In genomic region chr2:157628532-157629415, GRCh38 we compare ENCODE assay signal across 8 cellular contexts. TPM values are rescaled to one million over a fixed set of nuclear protein-coding genes. Genes with fewer than 3 reads are reported as not detected.
A peak's percentile ranks its signal among the peaks of the same experiment; 100 is the strongest.
DNase-seq lines count a peak whose midpoint lies in the region; ATAC-seq, FAIRE-seq and TF ChIP-seq lines count a peak whose summit lies in the region.

Gene ACVR1C (minus strand): TSS chr2:157628864. CDS start chr2:157628644, 220 bp downstream.

- intact Hi-C loops in vagina (cut with DNase I), result loop anchor here (5.0 kb wide), 1 partner anchor 1086 kb away; no protein-coding TSS in a partner anchor

- H2AFZ ChIP-seq in astrocyte (ENCODE audit: low read depth, low read length) (peak within 1 kb of the TSS; percentile 90), hepatocyte (peak within 1 kb of the TSS; percentile 54)

- no peaks in the 10 kb centered on the region for H3K9me3 ChIP-seq in HAP-1
- no peaks in the 10 kb centered on the region for H3K9me3 ChIP-seq in MG63
- H3K9me3 ChIP-seq in astrocyte (ENCODE audit: insufficient read depth, low read depth, low read length), result no peaks in the 10 kb centered on the region
- no peaks in the 10 kb centered on the region for H3K9me3 ChIP-seq in hepatocyte (ENCODE audit: low read depth)
- no peaks in the 10 kb centered on the region for H3K9me3 ChIP-seq in vagina

- DNase-seq in GM04504 (ENCODE audit: low read depth) (peak; percentile 12), HAP-1 (ENCODE audit: low spot score in 2 of 2) (peak; percentile 46 to 82), MG63 (peak; percentile 58), T-cell (peak; percentile 35 to 76 (median 58)), astrocyte (ENCODE audit: low read depth) (peak; percentile 47), hepatocyte (ENCODE audit: low spot score) (peak; percentile 89), vagina (ENCODE audit: extremely low spot score in 2 of 2) (no peak)

- H3K4me2 ChIP-seq in astrocyte (ENCODE audit: low read length), result peak within 1 kb of the TSS; percentile 92
- H3K4me2 ChIP-seq in hepatocyte, result peak within 1 kb of the TSS; percentile 91

- H3K4me3 ChIP-seq in HAP-1, result peak within 1 kb of the TSS; percentile 32
- peak within 1 kb of the TSS; percentile 47 for H3K4me3 ChIP-seq in MG63
- H3K4me3 ChIP-seq in astrocyte (ENCODE audit: insufficient read depth, low read depth, low read length), result peak within 1 kb of the TSS; percentile 65
- peak within 1 kb of the TSS; percentile 82 for H3K4me3 ChIP-seq in hepatocyte
- H3K4me3 ChIP-seq in rectal smooth muscle tissue (ENCODE audit: low read length), result peak within 1 kb of the TSS; percentile 83
- H3K4me3 ChIP-seq in vagina, result peak within 1 kb of the TSS; percentile 48 to 76

- peaks cover 13% of the 10 kb centered on the region for H3K27me3 ChIP-seq in HAP-1 (ENCODE audit: low read depth)
- H3K27me3 ChIP-seq in MG63, result peaks cover 12% of the 10 kb centered on the region
- H3K27me3 ChIP-seq in astrocyte (ENCODE audit: insufficient read depth, low read length), result peaks cover 6% of the 10 kb centered on the region
- peaks cover 27% of the 10 kb centered on the region for H3K27me3 ChIP-seq in hepatocyte
- no peaks in the 10 kb centered on the region for H3K27me3 ChIP-seq in rectal smooth muscle tissue (ENCODE audit: control insufficient read depth, insufficient read depth, low read length)
- H3K27me3 ChIP-seq in vagina, result no peaks in the 10 kb centered on the region

- peak within 1 kb of the TSS; percentile 67 for H3K9ac ChIP-seq in astrocyte (ENCODE audit: low read length)
- H3K9ac ChIP-seq in rectal smooth muscle tissue (ENCODE audit: low read length), result peak within 1 kb of the TSS; percentile 51

- no peaks in the 10 kb centered on the region for H3K79me2 ChIP-seq in astrocyte (ENCODE audit: insufficient read depth, low read length)
- H3K79me2 ChIP-seq in hepatocyte, result no peaks in the 10 kb centered on the region

- TF ChIP-seq POLR2A in vagina (IDR thresholded peaks at IDR 0.05), result no peak

- H3K27ac ChIP-seq in astrocyte (ENCODE audit: low read depth, low read length), result no peak within 1 kb of the TSS
- H3K27ac ChIP-seq in hepatocyte, result peak within 1 kb of the TSS; percentile 64
- H3K27ac ChIP-seq in rectal smooth muscle tissue (ENCODE audit: low read depth, low read length), result no peak within 1 kb of the TSS
- H3K27ac ChIP-seq in vagina, result no peak within 1 kb of the TSS

- TF ChIP-seq CTCF in astrocyte (IDR thresholded peaks at IDR 0.05; ENCODE audit: insufficient read depth, low read depth, low read length) (peak; percentile 49), hepatocyte (IDR thresholded peaks at IDR 0.05; ENCODE audit: poor library complexity) (peak; percentile 61), vagina (IDR thresholded peaks at IDR 0.05) (peak in 1 of 3 experiments; percentile 18)

- H3K36me3 ChIP-seq in HAP-1 (replicated peaks), result no peaks in the 10 kb centered on the region
- H3K36me3 ChIP-seq in MG63, result no peaks in the 10 kb centered on the region
- no peaks in the 10 kb centered on the region for H3K36me3 ChIP-seq in astrocyte (ENCODE audit: insufficient read depth, low read length)
- H3K36me3 ChIP-seq in hepatocyte (replicated peaks; ENCODE audit: insufficient read depth, low read depth), result no peaks in the 10 kb centered on the region
- no peaks in the 10 kb centered on the region for H3K36me3 ChIP-seq in rectal smooth muscle tissue (ENCODE audit: control insufficient read depth, insufficient read depth, low read length)
- H3K36me3 ChIP-seq in vagina, result no peaks in the 10 kb centered on the region

- peak; percentile 81 to 87 (median 87) for ATAC-seq in T-cell (replicated peaks in 1 of 4)

- H3K27me3 Mint-ChIP-seq in T-cell (no peaks in the 10 kb centered on the region), astrocyte (ENCODE audit: low read depth, unreplicated experiment) (peaks cover 33% of the 10 kb centered on the region)

- H3K27ac Mint-ChIP-seq in T-cell, result peak within 1 kb of the TSS; percentile 88 to 93
- H3K27ac Mint-ChIP-seq in astrocyte (ENCODE audit: unreplicated experiment), result peak within 1 kb of the TSS; percentile 41

- FAIRE-seq in astrocyte (lab: Jason Lieb, UNC), result no peak

- POLR2A ChIA-PET in T-cell (lab: Charles Lee), result interaction anchor here in 1 of 2 donors (0.7 kb wide), 1 partner anchor 225 kb away, joined by 3 read pairs; no protein-coding TSS in a partner anchor

- H3K9me3 Mint-ChIP-seq in T-cell (no peaks in the 10 kb centered on the region), astrocyte (ENCODE audit: unreplicated experiment) (no peaks in the 10 kb centered on the region)

- H3K4me1 ChIP-seq in HAP-1, result no peaks in the 10 kb centered on the region
- H3K4me1 ChIP-seq in astrocyte (ENCODE audit: insufficient read depth, low read length), result peaks cover 5% of the 10 kb centered on the region
- peaks cover 3% of the 10 kb centered on the region for H3K4me1 ChIP-seq in hepatocyte (ENCODE audit: insufficient read depth)
- H3K4me1 ChIP-seq in rectal smooth muscle tissue (ENCODE audit: control insufficient read depth, insufficient read depth, low read length), result peaks cover 3% of the 10 kb centered on the region
- peaks cover 17% of the 10 kb centered on the region for H3K4me1 ChIP-seq in vagina

- H3K4me1 Mint-ChIP-seq in T-cell (peaks cover 39 to 41% (median 40%) of the 10 kb centered on the region in 3 donors), astrocyte (ENCODE audit: low read depth, unreplicated experiment) (peaks cover 8% of the 10 kb centered on the region)

- no peaks in the 10 kb centered on the region for H4K20me1 ChIP-seq in astrocyte (ENCODE audit: insufficient read depth, low read length)
- no peaks in the 10 kb centered on the region for H4K20me1 ChIP-seq in hepatocyte (ENCODE audit: insufficient read depth, poor library complexity, severe bottlenecking)

- CTCF ChIA-PET in T-cell (lab: Charles Lee), result interaction anchor here (0.6 to 3.2 kb wide), 21 partner anchors 8 to 846 kb away, joined by 3 to 17 read pairs (median 3); partner anchors contain the start of gene ACVR1 (in 1 of the 2)

- no peaks in the 10 kb centered on the region for H3K36me3 Mint-ChIP-seq in T-cell
- H3K36me3 Mint-ChIP-seq in astrocyte (ENCODE audit: low read depth, unreplicated experiment), result no peaks in the 10 kb centered on the region

- H3K9me2 ChIP-seq in hepatocyte (replicated peaks; ENCODE audit: insufficient read depth), result no peaks in the 10 kb centered on the region

- under 1% methylated on average over 29 of the region's 76 CpGs for WGBS in hepatocyte (ENCODE audit: low lambda C conversion rate, missing lambda C conversion rate)

- H3K4me3 Mint-ChIP-seq in T-cell (peak within 1 kb of the TSS; percentile 93 to 98 (median 94)), astrocyte (ENCODE audit: unreplicated experiment) (peak within 1 kb of the TSS; percentile 90)

- in situ Hi-C loops in HAP-1 (cut with MboI; ENCODE audit: low sequenced_read_pairs), result no loop called here

RNA-seq across cellular contexts. Expression of gene ACVR1C, which starts in this region (rescaled TPM):
- total RNA-seq in MG63 (2014; rRNA removed; shearing (Covaris generic); ENCODE audit: low replicate concordance), result not detected in 2 replicates
- total RNA-seq in T-cell (1 to 10 TPM; 3.6 to 5.7 (median 5.2) TPM), astrocyte (0.62 and 0.95 TPM in 2 replicates), hepatocyte (2.4 and 3.0 TPM in 2 replicates), vagina (6.6 TPM)
- 0.74 and 1.3 TPM in 2 replicates for polyA plus RNA-seq in hepatocyte

Comparison
In these comparisons a context has a peak if more than half of its experiments do, and no peak if none do; other contexts are left out.
1. Peak in DNase-seq and H3K4me3 ChIP-seq in MG63; RNA of the gene not detected or under 1 TPM.
2. Peak in DNase-seq, H3K4me3 ChIP-seq, H3K9ac ChIP-seq and H3K4me2 ChIP-seq in astrocyte; RNA of the gene not detected or under 1 TPM.
3. DNase-seq: peak in GM04504 (single experiment), HAP-1 (2 of 2), T-cell (34 of 34) and hepatocyte (single experiment); none in vagina (0 of 2).
4. H3K4me3 ChIP-seq: peak in every context shown above with its lines; median percentile 83 in rectal smooth muscle tissue; 82 in hepatocyte; 65 in astrocyte; 62 in vagina; 47 in MG63; 32 in HAP-1.